13 cellular contexts compared by ENCODE assay signal in genomic region chr4:40987151-40987550, GRCh38.
DNase-seq lines count a peak whose midpoint lies in the region; ATAC-seq and TF ChIP-seq lines count a peak whose summit lies in the region.
"Had no signal": no experiment of that assay in that cellular context is flagged by ENCODE, and none has a peak within 500 bp of the region (broad histone marks: within the 10 kb centered on the region; RNA-seq: fewer than 3 reads in every experiment).

No MANE protein-coding gene starts in this region.

- H3K36me3 ChIP-seq in adipocyte (ENCODE audit: control insufficient read depth, insufficient read depth, low read length, severe bottlenecking) = no peaks in the 10 kb centered on the region
- H3K36me3 ChIP-seq in subcutaneous abdominal adipose tissue (ENCODE audit: control insufficient read depth in 5 of 5, insufficient read depth in 5 of 5, low read length in 5 of 5) = no peaks in the 10 kb centered on the region
- H3K36me3 ChIP-seq in right atrium auricular region = no peaks in the 10 kb centered on the region
- H3K36me3 ChIP-seq: BE2C, HAP-1 had no signal

- H3K4me3 ChIP-seq in AG10803 (ENCODE audit: low read length) (no peak overlapping the region), adipocyte (ENCODE audit: low read length) (peak overlapping the region; percentile 38), fibroblast of villous mesenchyme (ENCODE audit: low read depth, low read length) (no peak overlapping the region), subcutaneous abdominal adipose tissue (ENCODE audit: low read depth in 1 of 5, low read length in 5 of 5) (no peak overlapping the region), right atrium auricular region (no peak overlapping the region)
- H3K4me3 ChIP-seq: HAP-1 had no signal

- H3K4me1 ChIP-seq in adipocyte (ENCODE audit: control insufficient read depth, insufficient read depth, low read length) (peaks cover 48% of the 10 kb centered on the region), subcutaneous abdominal adipose tissue (ENCODE audit: control insufficient read depth in 5 of 5, insufficient read depth in 5 of 5, low read length in 5 of 5) (peaks cover 2 to 41% (median 19%) of the 10 kb centered on the region in 5 donors), right atrium auricular region (peaks cover 0 to 8% of the 10 kb centered on the region in 2 donors)
- H3K4me1 ChIP-seq: BE2C, HAP-1 had no signal

- peak; percentile 32 for DNase-seq in AG10803 (ENCODE audit: low read depth)
- DNase-seq in adipocyte (ENCODE audit: low read depth) = no peak
- peak; percentile 46 for DNase-seq in fibroblast of villous mesenchyme (ENCODE audit: low read depth)
- no peak for DNase-seq in right atrium auricular region (ENCODE audit: low spot score)
- no peak for DNase-seq in NCI-H1105 treated with DMSO at 0.1 percent for 48 hours (lab: John Stamatoyannopoulos, UW)
- DNase-seq: BE2C; CD4-positive, alpha-beta memory T cell; DMS79 had no signal

- no peak for ATAC-seq in HG02852 (IDR thresholded peaks at IDR 0.05; ENCODE audit: unreplicated experiment)
- ATAC-seq: HepG2 had no signal

- H3K9ac ChIP-seq in adipocyte (ENCODE audit: low read length) = no peak overlapping the region
- no peak overlapping the region for H3K9ac ChIP-seq in subcutaneous abdominal adipose tissue (ENCODE audit: low read length in 5 of 5)

- H3K9me3 ChIP-seq in adipocyte (ENCODE audit: control insufficient read depth, low read length) = no peaks in the 10 kb centered on the region
- no peaks in the 10 kb centered on the region for H3K9me3 ChIP-seq in subcutaneous abdominal adipose tissue (ENCODE audit: control insufficient read depth in 5 of 5, low read length in 5 of 5)
- H3K9me3 ChIP-seq in right atrium auricular region = no peaks in the 10 kb centered on the region
- H3K9me3 ChIP-seq: BE2C, HAP-1 had no signal

- TF ChIP-seq CTCF in AG10803 (conservative IDR thresholded peaks at IDR 0.05; ENCODE audit: low read length) = no peak
- no peak for TF ChIP-seq CTCF in fibroblast of villous mesenchyme (IDR thresholded peaks at IDR 0.05; ENCODE audit: insufficient read depth, low read depth, low read length)
- TF ChIP-seq CTCF in right atrium auricular region (IDR thresholded peaks at IDR 0.05) = no peak

- no peaks in the 10 kb centered on the region for H3K27me3 ChIP-seq in adipocyte (replicated peaks; ENCODE audit: control insufficient read depth, insufficient read depth, low read length)
- H3K27me3 ChIP-seq in subcutaneous abdominal adipose tissue (ENCODE audit: control insufficient read depth in 5 of 5, insufficient read depth in 4 of 5, low read length in 5 of 5) = no peaks in the 10 kb centered on the region
- no peaks in the 10 kb centered on the region for H3K27me3 ChIP-seq in right atrium auricular region
- H3K27me3 ChIP-seq: BE2C had no signal

- peak overlapping the region; percentile 54 for H3K27ac ChIP-seq in subcutaneous abdominal adipose tissue (ENCODE audit: low read depth, low read length)
- H3K27ac ChIP-seq in right atrium auricular region = no peak overlapping the region
- H3K27ac ChIP-seq: C4-2B had no signal

Comparison
In these comparisons a context has a peak if more than half of its experiments do, and no peak if none do; other contexts are left out.
1. DNase-seq: peak in AG10803 (single experiment) and fibroblast of villous mesenchyme (single experiment); none in adipocyte (single experiment), right atrium auricular region (single experiment) and NCI-H1105 treated with DMSO at 0.1 percent for 48 hours (single experiment).